Comparison of ENCODE assay signal across 1 cellular context in the genomic region with DNA sequence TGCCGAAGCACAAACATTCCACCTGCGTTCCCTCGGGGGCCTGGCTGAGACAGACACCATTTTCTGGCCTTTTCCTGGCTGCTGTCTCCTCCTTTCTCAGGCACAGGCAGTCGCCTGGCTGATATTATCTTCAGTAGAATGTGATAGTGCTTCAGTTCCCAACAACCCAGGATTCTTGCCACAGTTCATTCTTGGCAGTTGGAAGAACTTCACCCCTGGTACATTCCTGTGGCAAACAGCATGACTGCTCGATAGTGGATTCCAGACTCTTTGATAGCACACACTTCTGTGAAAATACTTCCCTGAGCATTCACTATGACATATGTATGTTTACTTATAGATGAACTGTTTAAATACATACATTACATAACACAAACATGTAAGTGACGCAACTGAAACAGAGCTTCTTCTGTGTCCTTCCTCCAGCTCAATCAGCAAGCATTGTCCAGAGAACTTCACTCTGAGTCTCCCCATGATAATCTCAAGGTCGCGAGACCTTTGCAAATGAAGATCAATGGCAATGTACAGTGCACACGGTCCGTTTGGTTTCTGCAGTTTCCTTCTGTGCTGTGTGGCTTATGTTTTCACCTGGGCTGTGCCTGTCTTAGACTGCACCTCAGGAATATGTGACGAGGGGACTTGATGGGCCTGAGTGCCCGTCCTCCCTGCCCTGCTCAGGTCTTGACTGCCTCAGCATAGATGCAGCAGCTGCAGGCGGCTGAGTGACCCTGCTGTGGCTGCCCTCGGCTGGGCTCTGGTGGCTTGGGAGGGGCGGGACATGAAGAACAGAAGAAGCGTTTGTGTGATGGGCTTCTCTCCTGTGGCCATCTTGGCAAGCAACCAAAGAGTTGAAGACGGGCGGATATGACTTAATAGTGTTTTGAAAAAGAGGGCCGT.
TF ChIP-seq lines count a peak whose summit lies in the region.

No MANE protein-coding gene starts in this region.

TF ChIP-seq in HepG2, 621 proteins besides CTCF, POLR2A, EP300 and RAD21 (continued from another document and continues in another):
- TF ChIP-seq, protein P1, sequence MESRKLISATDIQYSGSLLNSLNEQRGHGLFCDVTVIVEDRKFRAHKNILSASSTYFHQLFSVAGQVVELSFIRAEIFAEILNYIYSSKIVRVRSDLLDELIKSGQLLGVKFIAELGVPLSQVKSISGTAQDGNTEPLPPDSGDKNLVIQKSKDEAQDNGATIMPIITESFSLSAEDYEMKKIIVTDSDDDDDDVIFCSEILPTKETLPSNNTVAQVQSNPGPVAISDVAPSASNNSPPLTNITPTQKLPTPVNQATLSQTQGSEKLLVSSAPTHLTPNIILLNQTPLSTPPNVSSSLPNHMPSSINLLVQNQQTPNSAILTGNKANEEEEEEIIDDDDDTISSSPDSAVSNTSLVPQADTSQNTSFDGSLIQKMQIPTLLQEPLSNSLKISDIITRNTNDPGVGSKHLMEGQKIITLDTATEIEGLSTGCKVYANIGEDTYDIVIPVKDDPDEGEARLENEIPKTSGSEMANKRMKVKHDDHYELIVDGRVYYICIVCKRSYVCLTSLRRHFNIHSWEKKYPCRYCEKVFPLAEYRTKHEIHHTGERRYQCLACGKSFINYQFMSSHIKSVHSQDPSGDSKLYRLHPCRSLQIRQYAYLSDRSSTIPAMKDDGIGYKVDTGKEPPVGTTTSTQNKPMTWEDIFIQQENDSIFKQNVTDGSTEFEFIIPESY (CRISPR knock-in tag; IDR thresholded peaks at IDR 0.05), result no peak
- TF ChIP-seq ETV5 (CRISPR knock-in tag; IDR thresholded peaks at IDR 0.05; ENCODE audit: borderline replicate concordance) (peak; percentile 30; the same call in 1 of the 2 replicates), SMYD3 (CRISPR knock-in tag; IDR thresholded peaks at IDR 0.05) (0 out of 2 replicates have a peak, but pooled peaks have one; percentile 33), PHB2 (IDR thresholded peaks at IDR 0.05; ENCODE audit: partially characterized antibody) (no peak), ZNF333 (CRISPR knock-in tag; IDR thresholded peaks at IDR 0.05; ENCODE audit: borderline replicate concordance) (no peak), POLR2AphosphoS2 (IDR thresholded peaks at IDR 0.05; ENCODE audit: low read depth, low read length) (peak; percentile 84; the same call in 1 of the 2 replicates), ZNF264 (CRISPR knock-in tag; IDR thresholded peaks at IDR 0.05) (peak; percentile 66; the same call in 1 of the 2 replicates), DNMT1 (CRISPR knock-in tag; IDR thresholded peaks at IDR 0.05) (no peak), ZFP41 (CRISPR knock-in tag; IDR thresholded peaks at IDR 0.05; ENCODE audit: borderline replicate concordance) (no peak), ZFP1 (CRISPR knock-in tag; IDR thresholded peaks at IDR 0.05) (peak; percentile 70; the same call in 1 of the 2 replicates), RERE (CRISPR knock-in tag; IDR thresholded peaks at IDR 0.05; ENCODE audit: low read depth) (peak; percentile 23; the same call in 1 of the 2 replicates), THAP7 (CRISPR knock-in tag; IDR thresholded peaks at IDR 0.05) (0 out of 2 replicates have a peak, but pooled peaks have one; percentile 28), KDM5A (IDR thresholded peaks at IDR 0.05; ENCODE audit: borderline replicate concordance, low read length) (peak; percentile 67; the same call in 1 of the 2 replicates), BCL6 (CRISPR knock-in tag; IDR thresholded peaks at IDR 0.05) (peak; percentile 86), HOXA7 (CRISPR knock-in tag; IDR thresholded peaks at IDR 0.05) (no peak), SALL1 (CRISPR knock-in tag; IDR thresholded peaks at IDR 0.05) (peak; percentile 95), POLR2G (IDR thresholded peaks at IDR 0.05; ENCODE audit: low read depth, low read length) (peak; percentile 63), ZBTB21 (CRISPR knock-in tag; IDR thresholded peaks at IDR 0.05) (peak; percentile 14; the same call in 1 of the 2 replicates), ZNF225 (CRISPR knock-in tag; IDR thresholded peaks at IDR 0.05) (no peak), ZNF24 (IDR thresholded peaks at IDR 0.05) (no peak), ELF3 (CRISPR knock-in tag; IDR thresholded peaks at IDR 0.05) (peak; percentile 87), PPARG (CRISPR knock-in tag; conservative IDR thresholded peaks at IDR 0.05) (peak; percentile 72), ONECUT2 (CRISPR knock-in tag; IDR thresholded peaks at IDR 0.05) (peak; percentile 56; the same call in 1 of the 2 replicates), ZNF430 (CRISPR knock-in tag; IDR thresholded peaks at IDR 0.05) (no peak), ZMYM4 (CRISPR knock-in tag; IDR thresholded peaks at IDR 0.05) (peak; percentile 31; the same call in 1 of the 2 replicates), GPN1 (CRISPR knock-in tag; IDR thresholded peaks at IDR 0.05; ENCODE audit: borderline replicate concordance) (no peak), NR2F2 (IDR thresholded peaks at IDR 0.05; ENCODE audit: borderline replicate concordance, low read depth) (peak; percentile 72; the same call in 1 of the 2 replicates), RFX3 (CRISPR knock-in tag; IDR thresholded peaks at IDR 0.05) (peak; percentile 39; the same call in 1 of the 2 replicates), DNMT3B (CRISPR knock-in tag; conservative IDR thresholded peaks at IDR 0.05) (peak; percentile 11; the same call in 1 of the 2 replicates), POGK (CRISPR knock-in tag; conservative IDR thresholded peaks at IDR 0.05) (peak; percentile 17; the same call in 1 of the 2 replicates), ZNF3 (CRISPR knock-in tag; IDR thresholded peaks at IDR 0.05) (peak; percentile 86), SATB2 (CRISPR knock-in tag; IDR thresholded peaks at IDR 0.05) (0 out of 2 replicates have a peak, but pooled peaks have one; percentile 13), ZSCAN21 (CRISPR knock-in tag; IDR thresholded peaks at IDR 0.05; ENCODE audit: borderline replicate concordance) (peak; percentile 49), RBM22 (optimal IDR thresholded peaks at IDR 0.05; ENCODE audit: low read length) (no peak), MYPOP (CRISPR knock-in tag; IDR thresholded peaks at IDR 0.05) (peak; percentile 67; the same call in 1 of the 2 replicates), ZNF263 (CRISPR knock-in tag; IDR thresholded peaks at IDR 0.05) (peak; percentile 67; the same call in 1 of the 2 replicates), AKAP8 (CRISPR knock-in tag; IDR thresholded peaks at IDR 0.05) (peak; percentile 67; the same call in 1 of the 2 replicates)
- TF ChIP-seq, protein P2, sequence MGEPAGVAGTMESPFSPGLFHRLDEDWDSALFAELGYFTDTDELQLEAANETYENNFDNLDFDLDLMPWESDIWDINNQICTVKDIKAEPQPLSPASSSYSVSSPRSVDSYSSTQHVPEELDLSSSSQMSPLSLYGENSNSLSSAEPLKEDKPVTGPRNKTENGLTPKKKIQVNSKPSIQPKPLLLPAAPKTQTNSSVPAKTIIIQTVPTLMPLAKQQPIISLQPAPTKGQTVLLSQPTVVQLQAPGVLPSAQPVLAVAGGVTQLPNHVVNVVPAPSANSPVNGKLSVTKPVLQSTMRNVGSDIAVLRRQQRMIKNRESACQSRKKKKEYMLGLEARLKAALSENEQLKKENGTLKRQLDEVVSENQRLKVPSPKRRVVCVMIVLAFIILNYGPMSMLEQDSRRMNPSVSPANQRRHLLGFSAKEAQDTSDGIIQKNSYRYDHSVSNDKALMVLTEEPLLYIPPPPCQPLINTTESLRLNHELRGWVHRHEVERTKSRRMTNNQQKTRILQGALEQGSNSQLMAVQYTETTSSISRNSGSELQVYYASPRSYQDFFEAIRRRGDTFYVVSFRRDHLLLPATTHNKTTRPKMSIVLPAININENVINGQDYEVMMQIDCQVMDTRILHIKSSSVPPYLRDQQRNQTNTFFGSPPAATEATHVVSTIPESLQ (CRISPR knock-in tag; conservative IDR thresholded peaks at IDR 0.05), result no peak
- TF ChIP-seq, protein P3, sequence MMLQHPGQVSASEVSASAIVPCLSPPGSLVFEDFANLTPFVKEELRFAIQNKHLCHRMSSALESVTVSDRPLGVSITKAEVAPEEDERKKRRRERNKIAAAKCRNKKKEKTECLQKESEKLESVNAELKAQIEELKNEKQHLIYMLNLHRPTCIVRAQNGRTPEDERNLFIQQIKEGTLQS (CRISPR knock-in tag; IDR thresholded peaks at IDR 0.05), result peak; percentile 80
- TF ChIP-seq, protein P4, sequence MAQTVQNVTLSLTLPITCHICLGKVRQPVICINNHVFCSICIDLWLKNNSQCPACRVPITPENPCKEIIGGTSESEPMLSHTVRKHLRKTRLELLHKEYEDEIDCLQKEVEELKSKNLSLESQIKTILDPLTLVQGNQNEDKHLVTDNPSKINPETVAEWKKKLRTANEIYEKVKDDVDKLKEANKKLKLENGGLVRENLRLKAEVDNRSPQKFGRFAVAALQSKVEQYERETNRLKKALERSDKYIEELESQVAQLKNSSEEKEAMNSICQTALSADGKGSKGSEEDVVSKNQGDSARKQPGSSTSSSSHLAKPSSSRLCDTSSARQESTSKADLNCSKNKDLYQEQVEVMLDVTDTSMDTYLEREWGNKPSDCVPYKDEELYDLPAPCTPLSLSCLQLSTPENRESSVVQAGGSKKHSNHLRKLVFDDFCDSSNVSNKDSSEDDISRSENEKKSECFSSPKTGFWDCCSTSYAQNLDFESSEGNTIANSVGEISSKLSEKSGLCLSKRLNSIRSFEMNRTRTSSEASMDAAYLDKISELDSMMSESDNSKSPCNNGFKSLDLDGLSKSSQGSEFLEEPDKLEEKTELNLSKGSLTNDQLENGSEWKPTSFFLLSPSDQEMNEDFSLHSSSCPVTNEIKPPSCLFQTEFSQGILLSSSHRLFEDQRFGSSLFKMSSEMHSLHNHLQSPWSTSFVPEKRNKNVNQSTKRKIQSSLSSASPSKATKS (CRISPR knock-in tag; IDR thresholded peaks at IDR 0.05), result no peak
